In the genomic region with DNA sequence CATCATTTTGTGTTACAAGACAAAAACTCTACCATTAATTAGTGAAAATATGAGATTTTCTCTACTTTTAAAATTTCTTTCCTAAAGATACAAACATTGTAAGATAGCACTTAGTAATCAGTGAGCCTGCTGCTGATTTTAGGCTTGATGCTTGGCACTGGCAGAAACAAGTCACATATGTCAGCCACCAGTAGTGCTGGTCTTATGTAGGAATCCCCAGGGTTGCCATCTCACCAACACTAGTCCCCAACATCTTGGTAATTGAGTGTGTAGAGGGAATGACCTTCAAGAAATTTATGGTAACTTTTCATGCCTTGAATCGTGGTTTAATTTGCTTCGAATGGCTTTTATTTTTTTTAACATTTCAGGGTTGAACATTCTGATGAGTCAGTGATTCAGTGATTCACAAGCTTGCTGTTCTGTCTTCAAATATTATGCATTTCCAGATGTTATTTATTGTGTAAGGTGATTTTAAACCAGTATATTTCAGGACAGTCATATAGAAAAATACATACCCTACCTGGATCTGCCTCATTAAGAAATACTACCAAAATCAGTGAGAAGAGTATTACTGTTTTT, we compare ENCODE assay signal across 11 cellular contexts. TPM values are rescaled to one million over a fixed set of nuclear protein-coding genes. Genes with fewer than 3 reads are reported as not detected.
A peak's percentile ranks its signal among the peaks of the same experiment; 100 is the strongest.
DNase-seq lines count a peak whose midpoint lies in the region; ATAC-seq and TF ChIP-seq lines count a peak whose summit lies in the region.
"Had no signal": no experiment of that assay in that cellular context is flagged by ENCODE, and none has a peak within 500 bp of the region (broad histone marks: within the 10 kb centered on the region; RNA-seq: fewer than 3 reads in every experiment).

No MANE protein-coding gene starts in this region.

- no peak for DNase-seq in HCT116 (ENCODE audit: low read depth, low spot score)
- peak; percentile 82 for DNase-seq in fibroblast of mammary gland (ENCODE audit: low read depth)
- no peak for DNase-seq in smooth muscle cell (lab: John Stamatoyannopoulos, UW; ENCODE audit: unreplicated experiment)
- no peak for DNase-seq in type B pancreatic cell (ENCODE audit: extremely low spot score, unreplicated experiment)
- no peak for DNase-seq in DMS153 treated with DMSO at 0.1 percent for 48 hours (lab: John Stamatoyannopoulos, UW; ENCODE audit: unreplicated experiment)
- DNase-seq in mucosa of gallbladder (ENCODE audit: low spot score) = no peak
- DNase-seq: activated CD4-positive, alpha-beta T cell treated with anti-CD3 and anti-CD28 coated beads, Interleukin-2, amount 10 ng/mL, durations not matched to agents 24 days and 14 days; cortex of kidney; NCI-H1105 treated with DMSO at 0.1 percent for 48 hours; OCI-M1 had no signal

- 20% methylated on average over 2 of the region's 2 CpGs for WGBS in smooth muscle cell (ENCODE audit: low lambda C conversion rate)

- H3K4me3 ChIP-seq in HCT116 (replicated peaks in 1 of 2; ENCODE audit: low read depth in 1 of 2, low read length in 2 of 2) (no peak overlapping the region), fibroblast of mammary gland (ENCODE audit: control insufficient read depth, low read depth, low read length) (peak overlapping the region; percentile 19), smooth muscle cell (no peak overlapping the region)

- H3K36me3 ChIP-seq in HCT116 (ENCODE audit: control insufficient read depth in 1 of 2, insufficient read depth in 2 of 2, low read length in 2 of 2) = peaks cover 3 to 6% of the 10 kb centered on the region in 2 experiments; a peak in 2 of 4 replicates
- H3K36me3 ChIP-seq in smooth muscle cell (ENCODE audit: low read depth) = peaks cover 1% of the 10 kb centered on the region

- no peaks in the 10 kb centered on the region for H3K9me2 ChIP-seq in HCT116 (ENCODE audit: insufficient read depth)

- RAD21 ChIA-PET in HCT116 (lab: Charles Lee; ENCODE audit: low non-redundant PET in 1 of 2, low total read pairs in 2 of 2, uncharacterized antibody in 2 of 2, unreplicated experiment in 2 of 2) = no interaction called here

- H3K27me3 Mint-ChIP-seq in activated T-helper 17 cell treated with anti-CD3 and anti-CD28 coated beads, Interleukin-2, amount 50 U/mL, for 72 hours = no peaks in the 10 kb centered on the region
- H3K27me3 Mint-ChIP-seq in type B pancreatic cell = no peaks in the 10 kb centered on the region
- H3K27me3 Mint-ChIP-seq: activated CD4-positive, alpha-beta T cell treated with anti-CD3 and anti-CD28 coated beads, Interleukin-2, amount 10 ng/mL, durations not matched to agents 24 days and 14 days had no signal

- peaks cover 82% of the 10 kb centered on the region for H3K36me3 Mint-ChIP-seq in activated T-helper 17 cell treated with anti-CD3 and anti-CD28 coated beads, Interleukin-2, amount 50 U/mL, for 72 hours (ENCODE audit: low read depth)
- peaks cover 11% of the 10 kb centered on the region for H3K36me3 Mint-ChIP-seq in type B pancreatic cell

- H4K20me1 ChIP-seq in HCT116 (ENCODE audit: insufficient read depth) (no peaks in the 10 kb centered on the region), smooth muscle cell (ENCODE audit: low read depth) (no peaks in the 10 kb centered on the region)

- no peaks in the 10 kb centered on the region for H3K27me3 ChIP-seq in HCT116 (ENCODE audit: insufficient read depth, low read length)
- H3K27me3 ChIP-seq in smooth muscle cell (ENCODE audit: low read depth) = no peaks in the 10 kb centered on the region

- no peaks in the 10 kb centered on the region for H3K9me3 ChIP-seq in HCT116 (ENCODE audit: control insufficient read depth in 1 of 2, insufficient read depth in 1 of 2, low read depth in 1 of 2, low read length in 2 of 2)
- H3K9me3 ChIP-seq in smooth muscle cell (replicated peaks; ENCODE audit: low read depth) = no peaks in the 10 kb centered on the region

- peak overlapping the region; percentile 91 for H3K27ac Mint-ChIP-seq in activated T-helper 17 cell treated with anti-CD3 and anti-CD28 coated beads, Interleukin-2, amount 50 U/mL, for 72 hours
- H3K27ac Mint-ChIP-seq in type B pancreatic cell = no peak overlapping the region
- H3K27ac Mint-ChIP-seq: activated CD4-positive, alpha-beta T cell treated with anti-CD3 and anti-CD28 coated beads, Interleukin-2, amount 10 ng/mL, durations not matched to agents 24 days and 14 days had no signal

- peaks cover 23% of the 10 kb centered on the region for H3K4me1 Mint-ChIP-seq in activated T-helper 17 cell treated with anti-CD3 and anti-CD28 coated beads, Interleukin-2, amount 50 U/mL, for 72 hours
- peaks cover 11% of the 10 kb centered on the region for H3K4me1 Mint-ChIP-seq in type B pancreatic cell (ENCODE audit: unreplicated experiment)

- H3K4me2 ChIP-seq in HCT116 (ENCODE audit: low read length) = peak overlapping the region; percentile 62
- H3K4me2 ChIP-seq in smooth muscle cell = peak overlapping the region; percentile 78

- intact Hi-C loops in HCT116 (cut with micrococcal nuclease) = loop anchor here (10.0 kb wide), 2 partner anchors 421 to 521 kb away; a partner anchor contains a TSS

- POLR2A ChIA-PET in HCT116 (lab: Charles Lee) = interaction anchor here (0.7 kb wide), 1 partner anchor 8 kb away, joined by 4 read pairs; no protein-coding TSS in a partner anchor

- no peak for ATAC-seq in HCT116
- peak; percentile 40 for ATAC-seq in activated T-helper 17 cell treated with anti-CD3 and anti-CD28 coated beads, Interleukin-2, amount 50 U/mL, for 72 hours (replicated peaks)

- H3K27ac ChIP-seq in HCT116 (ENCODE audit: low read depth, low read length) (no peak overlapping the region), smooth muscle cell (ENCODE audit: low read depth) (peak overlapping the region; percentile 95)

- no peak for TF ChIP-seq POLR2A in HCT116 (IDR thresholded peaks at IDR 0.05; ENCODE audit: borderline replicate concordance, extremely low read depth, insufficient read depth, insufficient read length)

- no TSS peak for BruUV-seq in HCT116 (replicated peaks; lab: Mats Ljungman, UMichigan)

- TF ChIP-seq CTCF in HCT116 (IDR thresholded peaks at IDR 0.05 in 2 of 3, conservative IDR thresholded peaks at IDR 0.05 in 1 of 3; ENCODE audit: borderline replicate concordance in 1 of 3, insufficient read depth in 1 of 3, low read depth in 2 of 3, low read length in 2 of 3) (no peak), fibroblast of mammary gland (conservative IDR thresholded peaks at IDR 0.05; ENCODE audit: control insufficient read depth, insufficient read depth, low read depth, low read length) (no peak), smooth muscle cell (IDR thresholded peaks at IDR 0.05; ENCODE audit: borderline replicate concordance, insufficient read depth, poor library complexity, severe bottlenecking) (no peak), type B pancreatic cell (conservative IDR thresholded peaks at IDR 0.05) (no peak)

- no peaks in the 10 kb centered on the region for H3K79me2 ChIP-seq in HCT116 (ENCODE audit: insufficient read depth, low read length)
- peaks cover 2% of the 10 kb centered on the region for H3K79me2 ChIP-seq in smooth muscle cell (ENCODE audit: low read depth)

- peak overlapping the region; percentile 66 for H3K4me3 Mint-ChIP-seq in activated T-helper 17 cell treated with anti-CD3 and anti-CD28 coated beads, Interleukin-2, amount 50 U/mL, for 72 hours
- H3K4me3 Mint-ChIP-seq in type B pancreatic cell = no peak overlapping the region
- H3K4me3 Mint-ChIP-seq: activated CD4-positive, alpha-beta T cell treated with anti-CD3 and anti-CD28 coated beads, Interleukin-2, amount 10 ng/mL, durations not matched to agents 24 days and 14 days had no signal

- H3K9me3 Mint-ChIP-seq in activated T-helper 17 cell treated with anti-CD3 and anti-CD28 coated beads, Interleukin-2, amount 50 U/mL, for 72 hours = no peaks in the 10 kb centered on the region
- no peaks in the 10 kb centered on the region for H3K9me3 Mint-ChIP-seq in type B pancreatic cell
- H3K9me3 Mint-ChIP-seq: activated CD4-positive, alpha-beta T cell treated with anti-CD3 and anti-CD28 coated beads, Interleukin-2, amount 10 ng/mL, durations not matched to agents 24 days and 14 days had no signal

- CTCF ChIA-PET in HCT116 (lab: Charles Lee) = interaction anchor here (1.2 to 1.5 kb wide), 4 partner anchors 10 to 894 kb away, joined by 3 to 5 read pairs (median 4); a partner anchor contains a TSS

- H3F3A ChIP-seq in smooth muscle cell (ENCODE audit: low read depth) = peaks cover 6% of the 10 kb centered on the region

- H3K4me1 ChIP-seq in HCT116 (ENCODE audit: control insufficient read depth in 1 of 2, insufficient read depth in 2 of 2, low read length in 2 of 2) (peaks cover 12 to 26% of the 10 kb centered on the region in 2 experiments), smooth muscle cell (ENCODE audit: low read depth) (peaks cover 12% of the 10 kb centered on the region)

- no peak for TF ChIP-seq RAD21 in HCT116 (IDR thresholded peaks at IDR 0.05; ENCODE audit: low read depth)

- H2AFZ ChIP-seq in HCT116 (ENCODE audit: low read depth, low read length, poor library complexity, severe bottlenecking) (no peak overlapping the region), smooth muscle cell (ENCODE audit: low read depth) (no peak overlapping the region)

- H3K9ac ChIP-seq in HCT116 (ENCODE audit: low read length) = no peak overlapping the region
- H3K9ac ChIP-seq in smooth muscle cell (ENCODE audit: low read depth) = peak overlapping the region; percentile 61

TF ChIP-seq in HCT116, 20 proteins besides CTCF, POLR2A, EP300 and RAD21 (continues in another document):
- TF ChIP-seq, protein P1, sequence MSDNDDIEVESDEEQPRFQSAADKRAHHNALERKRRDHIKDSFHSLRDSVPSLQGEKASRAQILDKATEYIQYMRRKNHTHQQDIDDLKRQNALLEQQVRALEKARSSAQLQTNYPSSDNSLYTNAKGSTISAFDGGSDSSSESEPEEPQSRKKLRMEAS (IDR thresholded peaks at IDR 0.05) = no peak
- TF ChIP-seq EGR1 (IDR thresholded peaks at IDR 0.05; ENCODE audit: low read depth) (no peak), JUND (IDR thresholded peaks at IDR 0.05) (no peak), CEBPB (IDR thresholded peaks at IDR 0.05; ENCODE audit: low read depth) (no peak)
- TF ChIP-seq, protein P2, sequence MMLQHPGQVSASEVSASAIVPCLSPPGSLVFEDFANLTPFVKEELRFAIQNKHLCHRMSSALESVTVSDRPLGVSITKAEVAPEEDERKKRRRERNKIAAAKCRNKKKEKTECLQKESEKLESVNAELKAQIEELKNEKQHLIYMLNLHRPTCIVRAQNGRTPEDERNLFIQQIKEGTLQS (IDR thresholded peaks at IDR 0.05) = no peak

RNA-seq across cellular contexts. Expression of a gene that starts 11.9 kb away (rescaled TPM):
- total RNA-seq in HCT116 (2021; ENCODE audit: unreplicated experiment) (17.6 TPM), smooth muscle cell (34.2 and 44.6 TPM in 2 replicates), type B pancreatic cell (ENCODE audit: low replicate concordance) (25.6 and 29.0 TPM in 2 replicates), mucosa of gallbladder (33.0 TPM)
- polyA plus RNA-seq in HCT116 (2012) = 7.4 and 8.9 TPM in 2 replicates
- total RNA-seq in activated T-helper 17 cell treated with anti-CD3 and anti-CD28 coated beads, Interleukin-2, amount 50 U/mL, for 72 hours = 10 to 100 TPM; 33.1 to 40.7 TPM
- 18.5 and 20.2 TPM in 2 replicates for polyA plus RNA-seq in smooth muscle cell

RNA-seq across cellular contexts. Expression of a gene that starts 45.7 kb away (rescaled TPM):
- total RNA-seq in HCT116 (2021; ENCODE audit: unreplicated experiment) = not detected
- not detected in 2 replicates for polyA plus RNA-seq in HCT116 (2012)
- not detected for total RNA-seq in activated T-helper 17 cell treated with anti-CD3 and anti-CD28 coated beads, Interleukin-2, amount 50 U/mL, for 72 hours
- total RNA-seq in smooth muscle cell = not detected in 2 replicates
- polyA plus RNA-seq in smooth muscle cell = not detected in 2 replicates
- total RNA-seq in type B pancreatic cell (ENCODE audit: low replicate concordance) = not detected in 2 replicates
- not detected for total RNA-seq in mucosa of gallbladder
- total RNA-seq: activated CD4-positive, alpha-beta T cell treated with anti-CD3 and anti-CD28 coated beads, Interleukin-2, amount 10 ng/mL, durations not matched to agents 24 days and 14 days had no signal
